20 cellular contexts compared by ENCODE assay signal in the genomic region with DNA sequence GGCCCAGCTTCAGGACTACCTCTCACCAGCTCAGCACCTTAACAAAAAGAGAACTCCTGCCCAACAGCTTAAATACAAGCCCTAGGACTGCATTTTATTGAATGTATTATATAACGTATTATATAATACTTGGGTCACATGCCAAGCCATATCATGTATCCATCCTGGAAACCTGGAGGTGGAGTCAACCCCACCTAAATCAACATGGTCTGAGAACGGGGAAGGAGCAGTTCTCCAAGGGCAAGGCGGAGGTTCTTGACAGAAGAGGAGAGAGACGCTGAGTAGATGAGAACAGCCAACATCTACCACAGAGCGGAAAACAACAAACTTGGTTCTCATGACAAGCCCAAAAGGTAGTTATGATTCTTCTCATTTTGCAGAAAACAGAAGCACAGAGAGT.
DNase-seq lines count a peak whose midpoint lies in the region; ATAC-seq and TF ChIP-seq lines count a peak whose summit lies in the region.
"Had no signal": no experiment of that assay in that cellular context is flagged by ENCODE, and none has a peak within 500 bp of the region (broad histone marks: within the 10 kb centered on the region; RNA-seq: fewer than 3 reads in every experiment).

No MANE protein-coding gene starts in this region.

- H3K9me3 Mint-ChIP-seq in endodermal cell = no peaks in the 10 kb centered on the region
- no peaks in the 10 kb centered on the region for H3K9me3 Mint-ChIP-seq in osteocyte (ENCODE audit: unreplicated experiment)
- H3K9me3 Mint-ChIP-seq: CD14-positive monocyte had no signal

- no peak overlapping the region for H3K4me3 ChIP-seq in endodermal cell (ENCODE audit: low read length)
- H3K4me3 ChIP-seq: BLaER1 had no signal

- 96 to 100% methylated on average over 1 to 4 of the region's 5 CpGs for WGBS in endodermal cell (ENCODE audit: insufficient coverage in 1 of 2, insufficient read length in 1 of 2), 2 experiments

- H3K27me3 Mint-ChIP-seq in endodermal cell (ENCODE audit: insufficient read depth) = peaks cover 3% of the 10 kb centered on the region
- H3K27me3 Mint-ChIP-seq in osteocyte (ENCODE audit: unreplicated experiment) = peaks cover 44% of the 10 kb centered on the region
- H3K27me3 Mint-ChIP-seq: CD4-positive, CD25-positive, alpha-beta regulatory T cell had no signal

- no peaks in the 10 kb centered on the region for H3K9me3 ChIP-seq in endodermal cell (ENCODE audit: control insufficient read depth, low read length)
- H3K9me3 ChIP-seq: BE2C, BLaER1 had no signal

- H3K4me1 ChIP-seq in endodermal cell (ENCODE audit: control insufficient read depth, insufficient read depth, low read length) = no peaks in the 10 kb centered on the region
- H3K4me1 ChIP-seq: BE2C had no signal

- H3K27me3 ChIP-seq in endodermal cell (ENCODE audit: control insufficient read depth, insufficient read depth, low read length, poor library complexity, severe bottlenecking) = no peaks in the 10 kb centered on the region
- H3K27me3 ChIP-seq: BE2C, BLaER1 had no signal

- H3K9ac ChIP-seq in endodermal cell (ENCODE audit: extremely low read depth, low read length, poor library complexity, severe bottlenecking) = no peak overlapping the region
- H3K9ac ChIP-seq: BLaER1 had no signal

- H3K27ac ChIP-seq in endodermal cell (ENCODE audit: low read depth, low read length) = no peak overlapping the region
- H3K27ac ChIP-seq: BLaER1 had no signal

- intact Hi-C loops in left colon (cut with DNase I, micrococcal nuclease) = no loop called here

- TF ChIP-seq CTCF in endodermal cell (conservative IDR thresholded peaks at IDR 0.05) (no peak), osteocyte (IDR thresholded peaks at IDR 0.05) (no peak)

- no peak overlapping the region for H3K4me3 Mint-ChIP-seq in endodermal cell
- no peak overlapping the region for H3K4me3 Mint-ChIP-seq in osteocyte (ENCODE audit: unreplicated experiment)
- H3K4me3 Mint-ChIP-seq: CD14-positive monocyte; CD4-positive, alpha-beta memory T cell; CD4-positive, CD25-positive, alpha-beta regulatory T cell; CD8-positive, alpha-beta memory T cell had no signal

- H3K27ac Mint-ChIP-seq in endodermal cell (no peak overlapping the region), osteocyte (ENCODE audit: unreplicated experiment) (no peak overlapping the region)
- H3K27ac Mint-ChIP-seq: CD14-positive monocyte; CD4-positive, alpha-beta memory T cell; CD4-positive, CD25-positive, alpha-beta regulatory T cell; CD8-positive, alpha-beta memory T cell had no signal

- no peaks in the 10 kb centered on the region for H3K36me3 ChIP-seq in endodermal cell (ENCODE audit: control insufficient read depth, insufficient read depth, low read length)
- H3K36me3 ChIP-seq: BE2C, BLaER1 had no signal

- no peaks in the 10 kb centered on the region for H3K36me3 Mint-ChIP-seq in endodermal cell (ENCODE audit: low read depth)
- no peaks in the 10 kb centered on the region for H3K36me3 Mint-ChIP-seq in osteocyte (ENCODE audit: unreplicated experiment)
- H3K36me3 Mint-ChIP-seq: CD14-positive monocyte; CD4-positive, alpha-beta memory T cell; CD4-positive, CD25-positive, alpha-beta regulatory T cell had no signal

- DNase-seq in endodermal cell (peak; percentile 15), left colon (no peak), osteocyte (ENCODE audit: extremely low spot score, unreplicated experiment) (peak; percentile 42), DMS153 (lab: John Stamatoyannopoulos, UW) (no peak), NCI-H2107 (lab: John Stamatoyannopoulos, UW) (no peak)
- no peak for DNase-seq in stimulated activated CD4-positive, alpha-beta T cell treated with anti-CD3 and anti-CD28 coated beads, Interleukin-15, amount 100 ng/mL, for 24 hours
- DNase-seq: 8988T; ACHN; BE2C; C1 segment of cervical spinal cord; CD4-positive, alpha-beta memory T cell; CD4-positive, CD25-positive, alpha-beta regulatory T cell; CD8-positive, alpha-beta memory T cell; COR-L47; DMS 273 treated with DMSO at 0.1 percent for 48 hours; DMS79 treated with DMSO at 0.1 percent for 48 hours; GF-D8 had no signal

- no peaks in the 10 kb centered on the region for H3K4me1 Mint-ChIP-seq in endodermal cell
- H3K4me1 Mint-ChIP-seq in osteocyte (ENCODE audit: unreplicated experiment) = peaks cover 4% of the 10 kb centered on the region
- H3K4me1 Mint-ChIP-seq: CD4-positive, alpha-beta memory T cell; CD8-positive, alpha-beta memory T cell had no signal

- ATAC-seq in left colon (peak; percentile 96), HG02588 (IDR thresholded peaks at IDR 0.05; ENCODE audit: unreplicated experiment) (no peak)

Comparison
In these comparisons a context has a peak if more than half of its experiments do, and no peak if none do; other contexts are left out.
1. DNase-seq: peak in endodermal cell (single experiment) and osteocyte (single experiment); none in left colon (0 of 2), DMS153 (single experiment), NCI-H2107 (single experiment) and stimulated activated CD4-positive, alpha-beta T cell treated with anti-CD3 and anti-CD28 coated beads, Interleukin-15, amount 100 ng/mL, for 24 hours (single experiment).